Comparison of ENCODE assay signal across 8 cellular contexts in the genomic region with DNA sequence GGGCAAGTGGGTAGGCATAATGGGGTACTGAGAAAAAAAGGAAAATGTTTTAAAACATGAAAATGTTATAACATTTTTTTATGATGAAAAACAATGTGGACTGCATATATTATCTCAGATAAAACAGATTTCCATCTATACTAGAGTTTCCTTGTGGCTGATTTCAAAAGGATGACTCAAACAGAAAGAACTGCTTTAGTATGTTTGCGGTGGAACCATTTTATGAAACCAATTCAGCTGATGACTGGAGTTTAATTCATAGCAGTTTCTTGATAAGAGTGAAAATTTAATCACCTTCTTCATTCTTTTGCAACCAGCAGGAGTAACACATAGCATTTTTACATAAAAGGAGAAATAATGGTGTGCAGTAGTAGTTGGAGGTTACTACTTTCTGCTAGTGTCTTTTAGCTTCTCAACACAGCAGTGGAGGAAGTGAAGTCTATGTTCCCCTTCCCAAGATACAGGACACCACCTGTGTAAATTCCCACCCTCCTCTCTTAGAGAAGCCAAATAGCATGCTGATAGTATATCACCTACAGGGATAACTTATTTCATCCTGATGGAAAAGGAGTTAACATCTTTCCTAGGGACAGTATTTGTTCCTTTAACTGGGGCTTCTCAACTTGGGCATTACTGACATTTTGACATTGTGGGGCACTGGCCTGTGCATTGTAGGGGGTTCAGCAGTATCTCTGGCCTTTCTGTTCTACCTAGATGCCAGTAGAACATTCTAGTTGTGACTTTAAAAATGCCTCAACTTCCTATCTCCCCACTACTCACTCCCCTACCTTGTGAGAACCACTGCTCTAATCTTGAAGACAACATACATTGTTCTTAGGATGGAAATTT. TPM values are rescaled to one million over a fixed set of nuclear protein-coding genes. Genes with fewer than 3 reads are reported as not detected.
DNase-seq lines count a peak whose midpoint lies in the region; ATAC-seq and TF ChIP-seq lines count a peak whose summit lies in the region.

No MANE protein-coding gene starts in this region.

- TF ChIP-seq CTCF in chondrocyte (IDR thresholded peaks at IDR 0.05): no peak

- DNase-seq in EH (ENCODE audit: low read depth) (peak; percentile 79), M059J (ENCODE audit: low read depth) (peak; percentile 74), chondrocyte (ENCODE audit: low spot score) (no peak), renal cortical epithelial cell (ENCODE audit: low read depth) (peak; percentile 79), GM19240 (ENCODE audit: insufficient read length, low spot score) (no peak), NCI-H2196 (lab: John Stamatoyannopoulos, UW; ENCODE audit: unreplicated experiment) (no peak)
- DNase-seq in stimulated activated CD4-positive, alpha-beta T cell treated with anti-CD3 and anti-CD28 coated beads, Interleukin-4, amount 100 ng/mL, for 4 hours: no peak

- H3K36me3 Mint-ChIP-seq in chondrocyte (ENCODE audit: low read depth): no peaks in the 10 kb centered on the region

- no peaks in the 10 kb centered on the region for H3K9me3 Mint-ChIP-seq in chondrocyte (ENCODE audit: low read depth)

- no peak overlapping the region for H3K4me3 Mint-ChIP-seq in chondrocyte (ENCODE audit: unreplicated experiment)

- H3K27me3 Mint-ChIP-seq in chondrocyte (ENCODE audit: low read depth): no peaks in the 10 kb centered on the region

- peak; percentile 57 for ATAC-seq in GM21515 (IDR thresholded peaks at IDR 0.05; ENCODE audit: unreplicated experiment)

- H3K27ac Mint-ChIP-seq in chondrocyte (ENCODE audit: unreplicated experiment): peak overlapping the region; percentile 53

- H3K4me1 Mint-ChIP-seq in chondrocyte (ENCODE audit: low read depth): peaks cover 51% of the 10 kb centered on the region

RNA-seq across cellular contexts. Expression of gene PELI1, which starts 29.9 kb away (rescaled TPM):
- total RNA-seq in M059J (2014; rRNA removed; shearing (Covaris generic)): 2.3 and 2.6 TPM in 2 replicates
- total RNA-seq in chondrocyte: 15.9 to 24.4 TPM (median 22.7 TPM) in 3 replicates
- 23.4 and 39.5 TPM in 2 replicates for total RNA-seq in renal cortical epithelial cell

Comparison
In these comparisons a context has a peak if more than half of its experiments do, and no peak if none do; other contexts are left out.
1. DNase-seq: peak in EH (single experiment), M059J (single experiment) and renal cortical epithelial cell (single experiment); none in chondrocyte (single experiment), GM19240 (single experiment), stimulated activated CD4-positive, alpha-beta T cell treated with anti-CD3 and anti-CD28 coated beads, Interleukin-4, amount 100 ng/mL, for 4 hours (0 of 2) and NCI-H2196 (single experiment).